Comparison of ENCODE assay signal across 8 cellular contexts in the genomic region with DNA sequence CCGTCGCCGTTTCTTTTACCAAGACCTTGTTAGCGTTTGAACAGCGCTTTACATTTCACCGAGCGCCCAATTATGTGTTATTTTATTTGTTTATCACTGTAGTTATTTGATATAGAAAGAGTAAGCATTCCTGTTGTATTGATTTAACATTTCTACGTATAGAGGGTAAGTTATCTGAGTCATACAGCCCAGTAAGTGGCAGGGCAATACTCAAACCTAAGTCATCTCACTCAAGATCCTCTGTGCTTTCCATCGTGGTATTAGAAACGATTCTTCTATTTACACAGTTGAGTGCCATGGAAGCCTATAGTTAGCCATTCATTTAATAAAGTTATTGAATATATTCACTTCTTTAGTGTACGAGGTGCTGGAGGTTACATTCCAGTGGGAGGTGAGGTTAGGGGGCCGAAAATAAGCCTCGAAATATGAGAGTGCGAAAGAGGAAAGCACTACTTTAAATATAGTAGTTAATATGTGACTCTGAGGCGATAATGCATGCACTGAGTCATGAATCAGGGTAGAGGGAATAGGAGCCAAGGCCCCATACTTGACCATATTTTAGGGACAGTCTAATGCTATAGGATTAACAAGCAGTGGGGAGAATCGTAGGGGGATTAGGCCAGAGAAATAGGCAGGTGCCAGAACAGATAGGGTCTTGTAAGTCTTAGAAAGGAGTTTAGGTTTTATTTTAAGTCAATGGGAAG. TPM values are rescaled to one million over a fixed set of nuclear protein-coding genes. Genes with fewer than 3 reads are reported as not detected.
DNase-seq lines count a peak whose midpoint lies in the region; ATAC-seq and TF ChIP-seq lines count a peak whose summit lies in the region.

No MANE protein-coding gene starts in this region.

- H4K20me1 ChIP-seq in OCI-LY7 (ENCODE audit: insufficient read depth, low read length), result peaks cover 12% of the 10 kb centered on the region; the same call in 1 of the 2 replicates

- H3K9me3 ChIP-seq in OCI-LY7 (ENCODE audit: low read length) (no peaks in the 10 kb centered on the region), esophagus (ENCODE audit: control insufficient read depth in 2 of 2, insufficient read depth in 1 of 2, low read depth in 1 of 2, low read length in 1 of 2) (no peaks in the 10 kb centered on the region)

- CTCF ChIA-PET in OCI-LY7 (lab: Charles Lee; ENCODE audit: unreplicated experiment), result no interaction called here

- peak overlapping the region; percentile 82 for H3K27ac ChIP-seq in OCI-LY7 (ENCODE audit: low read depth, low read length, poor library complexity, severe bottlenecking)
- no peak overlapping the region for H3K27ac ChIP-seq in esophagus (ENCODE audit: low read depth in 2 of 2, low read length in 1 of 2)
- no peak overlapping the region for H3K27ac ChIP-seq in rectal smooth muscle tissue (ENCODE audit: low read depth, low read length)

- intact Hi-C loops in OCI-LY7 (cut with micrococcal nuclease; ENCODE audit: unreplicated experiment), result loop anchor here (2.0 to 5.0 kb wide), 3 partner anchors 109 to 288 kb away; partner anchors contain the start of genes AKAP3, NDUFA9 and TIGAR

- TSS peak; percentile 87 for BruUV-seq in OCI-LY7 (replicated peaks; lab: Mats Ljungman, UMichigan)

- H3K4me2 ChIP-seq in OCI-LY7 (ENCODE audit: low read length), result peak overlapping the region; percentile 81

- TF ChIP-seq CTCF in OCI-LY7 (conservative IDR thresholded peaks at IDR 0.05; ENCODE audit: low read length), result no peak

- H3K4me1 ChIP-seq in OCI-LY7 (ENCODE audit: insufficient read depth, low read length, poor library complexity, severe bottlenecking), result peaks cover 56% of the 10 kb centered on the region
- no peaks in the 10 kb centered on the region for H3K4me1 ChIP-seq in esophagus (ENCODE audit: control insufficient read depth in 2 of 2, insufficient read depth in 2 of 2, low read length in 1 of 2)
- peaks cover 13% of the 10 kb centered on the region for H3K4me1 ChIP-seq in rectal smooth muscle tissue (ENCODE audit: control insufficient read depth, insufficient read depth, low read length)

- no peaks in the 10 kb centered on the region for H3K9me2 ChIP-seq in OCI-LY7 (ENCODE audit: insufficient read depth, low read length)

- peak overlapping the region; percentile 83 for H3K9ac ChIP-seq in rectal smooth muscle tissue (ENCODE audit: low read length)

- H3K79me2 ChIP-seq in OCI-LY7 (ENCODE audit: insufficient read depth, low read depth, low read length), result peaks cover 71% of the 10 kb centered on the region

- POLR2A ChIA-PET in OCI-LY7 (lab: Charles Lee), result no interaction called here

- 7 to 11% methylated on average over 16 of the region's 16 CpGs for WGBS in esophagus, 2 donors

- H3K4me3 ChIP-seq in GM08714 (ENCODE audit: low read length) (peak overlapping the region; percentile 95), OCI-LY7 (ENCODE audit: low read depth, low read length, poor library complexity, severe bottlenecking) (peak overlapping the region; percentile 93), esophagus (ENCODE audit: low read depth in 1 of 2, low read length in 2 of 2) (peak overlapping the region; percentile 67 to 99), rectal smooth muscle tissue (ENCODE audit: low read length) (peak overlapping the region; percentile 96)

- H3K27me3 ChIP-seq in esophagus (ENCODE audit: control insufficient read depth in 1 of 2, insufficient read depth in 2 of 2, low read length in 2 of 2), result no peaks in the 10 kb centered on the region
- no peaks in the 10 kb centered on the region for H3K27me3 ChIP-seq in rectal smooth muscle tissue (ENCODE audit: control insufficient read depth, insufficient read depth, low read length)

- H2AFZ ChIP-seq in OCI-LY7 (ENCODE audit: low read length), result peak overlapping the region; percentile 70; the same call in 1 of the 2 replicates

- H3K36me3 ChIP-seq in OCI-LY7 (ENCODE audit: insufficient read depth, low read length) (peaks cover 38% of the 10 kb centered on the region), esophagus (ENCODE audit: control insufficient read depth in 2 of 2, insufficient read depth in 2 of 2, low read length in 1 of 2) (no peaks in the 10 kb centered on the region), rectal smooth muscle tissue (ENCODE audit: control insufficient read depth, insufficient read depth, low read length) (peaks cover 2% of the 10 kb centered on the region)

- no peak for ATAC-seq in HG03095 (IDR thresholded peaks at IDR 0.05; ENCODE audit: unreplicated experiment)
- ATAC-seq in HG03159 (IDR thresholded peaks at IDR 0.05; ENCODE audit: unreplicated experiment), result no peak
- no peak for ATAC-seq in GM21390 (IDR thresholded peaks at IDR 0.05; ENCODE audit: unreplicated experiment)

- DNase-seq in OCI-LY7 (ENCODE audit: low spot score), result no peak
- DNase-seq in NCI-H2081 treated with DMSO at 0.1 percent for 48 hours (lab: John Stamatoyannopoulos, UW), result no peak

RNA-seq across cellular contexts. Expression of gene RAD51AP1, which starts 0.6 kb away (rescaled TPM):
- total RNA-seq in OCI-LY7 (2014; rRNA removed; shearing (Covaris generic)), result 81.3 and 98.6 TPM in 2 replicates
- total RNA-seq in OCI-LY7 (2022), result 69.2 and 86.0 TPM in 2 replicates
- 1 to 10 TPM; 2.6 to 7.0 TPM for polyA plus RNA-seq in esophagus

RNA-seq across cellular contexts. Expression of gene DYRK4, which starts 22.7 kb away (rescaled TPM):
- 32.3 and 33.9 TPM in 2 replicates for total RNA-seq in OCI-LY7 (2014; rRNA removed; shearing (Covaris generic))
- 21.3 and 23.1 TPM in 2 replicates for total RNA-seq in OCI-LY7 (2022)
- 10 to 100 TPM; 27.1 to 34.7 TPM for polyA plus RNA-seq in esophagus
